ENCODE assay signal across 8 cellular contexts in the genomic region with DNA sequence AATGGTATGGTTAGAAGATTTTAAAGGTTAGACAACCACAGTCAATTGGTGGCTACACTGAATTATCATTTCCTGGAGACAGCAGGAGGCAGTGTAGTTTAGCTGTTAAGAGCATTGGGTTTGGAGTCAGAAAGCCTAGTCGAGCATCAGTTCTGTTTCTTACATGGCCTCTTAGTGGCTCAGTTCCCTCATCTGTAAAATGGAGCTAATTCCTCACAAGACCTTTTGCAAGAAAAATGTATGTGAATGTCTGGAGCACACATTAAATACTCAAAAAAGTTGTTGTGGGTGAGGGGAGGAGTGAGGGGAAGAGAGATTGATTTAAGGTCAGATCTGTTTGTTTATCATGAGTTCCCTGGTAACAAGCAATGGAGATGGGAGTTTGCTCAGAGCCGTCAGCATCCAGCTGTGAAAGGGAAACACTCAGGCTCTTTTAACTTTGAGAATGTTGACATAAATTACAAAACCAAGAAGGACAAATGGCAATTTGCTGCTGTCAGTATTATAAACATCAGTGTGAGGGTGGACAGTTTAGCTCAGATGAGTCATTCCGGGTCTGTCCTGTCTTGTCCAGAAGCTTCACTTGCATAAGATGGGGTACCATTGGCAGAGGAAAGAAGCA.
A peak's percentile ranks its signal among the peaks of the same experiment; 100 is the strongest.
DNase-seq lines count a peak whose midpoint lies in the region; ATAC-seq, FAIRE-seq and TF ChIP-seq lines count a peak whose summit lies in the region.

No MANE protein-coding gene starts in this region.

- WGBS in K562 (ENCODE audit: insufficient coverage, low coverage, missing lambda C conversion rate), result 8% methylated on average over 3 of the region's 3 CpGs

- intact Hi-C loops in K562 (cut with micrococcal nuclease), result loop anchor here (10.0 kb wide), 1 partner anchor 479 kb away; no protein-coding TSS in a partner anchor

- H2AFZ ChIP-seq in K562 (ENCODE audit: low read depth, low read length), result peak overlapping the region; percentile 77

- H4K20me1 ChIP-seq in K562 (replicated peaks; ENCODE audit: control insufficient read depth, insufficient read depth, low read length), result no peaks in the 10 kb centered on the region

- H3K36me3 ChIP-seq in K562 (ENCODE audit: control insufficient read depth, insufficient read depth, low read length) (no peaks in the 10 kb centered on the region), H7 (replicated peaks; ENCODE audit: control insufficient read depth, insufficient read depth, low read length) (no peaks in the 10 kb centered on the region)

- no peak overlapping the region for H3K4me2 ChIP-seq in K562 (ENCODE audit: insufficient read depth, low read length)

- no peaks in the 10 kb centered on the region for H3K9me3 ChIP-seq in K562 (replicated peaks; ENCODE audit: control insufficient read depth, insufficient read depth, low read depth, low read length)

- H3K27me3 ChIP-seq in K562 (ENCODE audit: control insufficient read depth in 2 of 2, insufficient read depth in 2 of 2, low read length in 2 of 2), result no peaks in the 10 kb centered on the region
- H3K27me3 ChIP-seq in H7 (ENCODE audit: control insufficient read depth, insufficient read depth, low read length), result no peaks in the 10 kb centered on the region

- no TSS peak for BruUV-seq in K562 (replicated peaks; lab: Mats Ljungman, UMichigan)

- TF ChIP-seq POLR2A in K562 (conservative IDR thresholded peaks at IDR 0.05), result no peak

- CTCF ChIA-PET in K562 (lab: Yijun Ruan, JAX; ENCODE audit: low intra/inter-chr PET ratio), result interaction anchor here (1.1 kb wide), 1 partner anchor 424 kb away, joined by 3 read pairs; no protein-coding TSS in a partner anchor

- TF ChIP-seq EP300 in K562 (IDR thresholded peaks at IDR 0.05; ENCODE audit: low read length), result no peak

- peaks cover 6 to 23% of the 10 kb centered on the region in 2 experiments; a peak in 4 of 5 replicates for H3K4me1 ChIP-seq in K562 (replicated peaks in 1 of 2; ENCODE audit: control insufficient read depth in 2 of 2, insufficient read depth in 2 of 2, low read length in 2 of 2)

- peak; percentile 30 to 70 (median 66); a peak in 5 of 6 replicates for TF ChIP-seq CTCF in K562 (IDR thresholded peaks at IDR 0.05 in 2 of 3, conservative IDR thresholded peaks at IDR 0.05 in 1 of 3; ENCODE audit: insufficient read depth in 2 of 3, low read depth in 1 of 3, low read length in 3 of 3)

- H3K4me3 ChIP-seq in K562, result no peak overlapping the region
- no peak overlapping the region for H3K4me3 ChIP-seq in H7 (ENCODE audit: insufficient read depth, low read depth, low read length)

- peak; percentile 78 for ATAC-seq in K562
- no peak for ATAC-seq in HG03039 (IDR thresholded peaks at IDR 0.05; ENCODE audit: unreplicated experiment)

- H3K9me1 ChIP-seq in K562 (ENCODE audit: control insufficient read depth, insufficient read depth, low read length), result no peaks in the 10 kb centered on the region

- in situ Hi-C loops in K562 (cut with MboI), result no loop called here

- POLR2A ChIA-PET in K562 (lab: Yijun Ruan, JAX), result no interaction called here

- DNase-seq in DMS153 (lab: John Stamatoyannopoulos, UW) (peak; percentile 77), LHCN-M2 (ENCODE audit: low read depth) (peak; percentile 79), K562 (ENCODE audit: extremely low read depth in 1 of 4, low spot score in 3 of 4) (peak in 2 of 4 experiments; percentile 30 to 47), lung microvascular endothelial cell (ENCODE audit: low read depth in 2 of 2) (peak; percentile 44 to 64), H7 (no peak), superior temporal gyrus (ENCODE audit: extremely low spot score) (no peak), NCI-H1105 treated with DMSO at 0.1 percent for 48 hours (lab: John Stamatoyannopoulos, UW) (no peak)

- H3K27ac ChIP-seq in K562 (ENCODE audit: extremely low read depth, low read depth, low read length), result no peak overlapping the region

- H3K79me2 ChIP-seq in K562 (ENCODE audit: control insufficient read depth, insufficient read depth, low read length), result no peaks in the 10 kb centered on the region

- TF ChIP-seq RAD21 in K562 (CRISPR knock-in tag; conservative IDR thresholded peaks at IDR 0.05 in 1 of 2, IDR thresholded peaks at IDR 0.05 in 1 of 2), result peak; percentile 56 to 68

- H3K9ac ChIP-seq in K562 (ENCODE audit: insufficient read depth in 1 of 2, low read depth in 2 of 2, low read length in 2 of 2), result no peak overlapping the region

- FAIRE-seq in K562 (lab: Jason Lieb, UNC), result peak; percentile 80

TF ChIP-seq in K562, 482 proteins besides CTCF, POLR2A, EP300 and RAD21 (continues in another document):
- TF ChIP-seq SREBF1 (IDR thresholded peaks at IDR 0.05; ENCODE audit: borderline replicate concordance, low read depth, low read length), result no peak
- TF ChIP-seq, protein P1, sequence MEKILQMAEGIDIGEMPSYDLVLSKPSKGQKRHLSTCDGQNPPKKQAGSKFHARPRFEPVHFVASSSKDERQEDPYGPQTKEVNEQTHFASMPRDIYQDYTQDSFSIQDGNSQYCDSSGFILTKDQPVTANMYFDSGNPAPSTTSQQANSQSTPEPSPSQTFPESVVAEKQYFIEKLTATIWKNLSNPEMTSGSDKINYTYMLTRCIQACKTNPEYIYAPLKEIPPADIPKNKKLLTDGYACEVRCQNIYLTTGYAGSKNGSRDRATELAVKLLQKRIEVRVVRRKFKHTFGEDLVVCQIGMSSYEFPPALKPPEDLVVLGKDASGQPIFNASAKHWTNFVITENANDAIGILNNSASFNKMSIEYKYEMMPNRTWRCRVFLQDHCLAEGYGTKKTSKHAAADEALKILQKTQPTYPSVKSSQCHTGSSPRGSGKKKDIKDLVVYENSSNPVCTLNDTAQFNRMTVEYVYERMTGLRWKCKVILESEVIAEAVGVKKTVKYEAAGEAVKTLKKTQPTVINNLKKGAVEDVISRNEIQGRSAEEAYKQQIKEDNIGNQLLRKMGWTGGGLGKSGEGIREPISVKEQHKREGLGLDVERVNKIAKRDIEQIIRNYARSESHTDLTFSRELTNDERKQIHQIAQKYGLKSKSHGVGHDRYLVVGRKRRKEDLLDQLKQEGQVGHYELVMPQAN (IDR thresholded peaks at IDR 0.05; ENCODE audit: borderline replicate concordance), result no peak
- TF ChIP-seq CBX1 (IDR thresholded peaks at IDR 0.05; ENCODE audit: low read depth), result no peak
- no peak for TF ChIP-seq TCFL5 (CRISPR knock-in tag; conservative IDR thresholded peaks at IDR 0.05)
- 0 out of 2 replicates have a peak, but pooled peaks have one; percentile 53 for TF ChIP-seq ZNF764 (CRISPR knock-in tag; IDR thresholded peaks at IDR 0.05; ENCODE audit: low read depth)
- TF ChIP-seq KDM4B (IDR thresholded peaks at IDR 0.05; ENCODE audit: borderline replicate concordance in 2 of 2, low read depth in 1 of 2), result no peak
- TF ChIP-seq, protein P2, sequence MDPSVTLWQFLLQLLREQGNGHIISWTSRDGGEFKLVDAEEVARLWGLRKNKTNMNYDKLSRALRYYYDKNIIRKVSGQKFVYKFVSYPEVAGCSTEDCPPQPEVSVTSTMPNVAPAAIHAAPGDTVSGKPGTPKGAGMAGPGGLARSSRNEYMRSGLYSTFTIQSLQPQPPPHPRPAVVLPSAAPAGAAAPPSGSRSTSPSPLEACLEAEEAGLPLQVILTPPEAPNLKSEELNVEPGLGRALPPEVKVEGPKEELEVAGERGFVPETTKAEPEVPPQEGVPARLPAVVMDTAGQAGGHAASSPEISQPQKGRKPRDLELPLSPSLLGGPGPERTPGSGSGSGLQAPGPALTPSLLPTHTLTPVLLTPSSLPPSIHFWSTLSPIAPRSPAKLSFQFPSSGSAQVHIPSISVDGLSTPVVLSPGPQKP (CRISPR knock-in tag; IDR thresholded peaks at IDR 0.05), result no peak
- TF ChIP-seq MCM7 (IDR thresholded peaks at IDR 0.05), result no peak
- no peak for TF ChIP-seq CTBP1 (IDR thresholded peaks at IDR 0.05; ENCODE audit: borderline replicate concordance)
- no peak for TF ChIP-seq ZNF175 (CRISPR knock-in tag; IDR thresholded peaks at IDR 0.05; ENCODE audit: low read depth)
- TF ChIP-seq CBFA2T2 (conservative IDR thresholded peaks at IDR 0.05), result no peak
- TF ChIP-seq TAL1 (IDR thresholded peaks at IDR 0.05), result no peak
- TF ChIP-seq ELF4 (CRISPR knock-in tag; IDR thresholded peaks at IDR 0.05), result no peak
- TF ChIP-seq, protein P3, sequence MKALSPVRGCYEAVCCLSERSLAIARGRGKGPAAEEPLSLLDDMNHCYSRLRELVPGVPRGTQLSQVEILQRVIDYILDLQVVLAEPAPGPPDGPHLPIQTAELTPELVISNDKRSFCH (CRISPR knock-in tag; IDR thresholded peaks at IDR 0.05), result no peak
- TF ChIP-seq, protein P3 (tag; IDR thresholded peaks at IDR 0.05), result peak; percentile 61; the same call in 1 of the 2 replicates
- no peak for TF ChIP-seq TEAD2 (tag; IDR thresholded peaks at IDR 0.05)
- TF ChIP-seq MECOM (CRISPR knock-in tag; IDR thresholded peaks at IDR 0.05), result 0 out of 2 replicates have a peak, but pooled peaks have one; percentile 7
- TF ChIP-seq, protein P4, sequence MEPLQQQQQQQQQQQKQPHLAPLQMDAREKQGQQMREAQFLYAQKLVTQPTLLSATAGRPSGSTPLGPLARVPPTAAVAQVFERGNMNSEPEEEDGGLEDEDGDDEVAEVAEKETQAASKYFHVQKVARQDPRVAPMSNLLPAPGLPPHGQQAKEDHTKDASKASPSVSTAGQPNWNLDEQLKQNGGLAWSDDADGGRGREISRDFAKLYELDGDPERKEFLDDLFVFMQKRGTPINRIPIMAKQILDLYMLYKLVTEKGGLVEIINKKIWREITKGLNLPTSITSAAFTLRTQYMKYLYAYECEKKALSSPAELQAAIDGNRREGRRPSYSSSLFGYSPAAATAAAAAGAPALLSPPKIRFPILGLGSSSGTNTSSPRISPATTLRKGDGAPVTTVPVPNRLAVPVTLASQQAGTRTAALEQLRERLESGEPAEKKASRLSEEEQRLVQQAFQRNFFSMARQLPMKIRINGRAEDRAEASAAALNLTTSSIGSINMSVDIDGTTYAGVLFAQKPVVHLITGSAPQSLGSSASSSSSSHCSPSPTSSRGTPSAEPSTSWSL (CRISPR knock-in tag; IDR thresholded peaks at IDR 0.05; ENCODE audit: borderline replicate concordance), result no peak
- TF ChIP-seq ZNF699 (CRISPR knock-in tag; IDR thresholded peaks at IDR 0.05; ENCODE audit: insufficient replicate concordance), result no peak
- TF ChIP-seq DACH1 (IDR thresholded peaks at IDR 0.05; ENCODE audit: partially characterized antibody), result no peak
- TF ChIP-seq, protein P5, sequence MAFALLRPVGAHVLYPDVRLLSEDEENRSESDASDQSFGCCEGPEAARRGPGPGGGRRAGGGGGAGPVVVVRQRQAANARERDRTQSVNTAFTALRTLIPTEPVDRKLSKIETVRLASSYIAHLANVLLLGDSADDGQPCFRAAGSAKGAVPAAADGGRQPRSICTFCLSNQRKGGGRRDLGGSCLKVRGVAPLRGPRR (CRISPR knock-in tag; IDR thresholded peaks at IDR 0.05), result no peak
- no peak for TF ChIP-seq ILF3 (IDR thresholded peaks at IDR 0.05; ENCODE audit: borderline replicate concordance)
- TF ChIP-seq MAZ (CRISPR knock-in tag; conservative IDR thresholded peaks at IDR 0.05 in 1 of 2, IDR thresholded peaks at IDR 0.05 in 1 of 2), result no peak

Comparison
In these comparisons a context has a peak if more than half of its experiments do, and no peak if none do; other contexts are left out.
1. DNase-seq: peak in DMS153 (single experiment), LHCN-M2 (single experiment) and lung microvascular endothelial cell (2 of 2); none in H7 (single experiment), superior temporal gyrus (single experiment) and NCI-H1105 treated with DMSO at 0.1 percent for 48 hours (single experiment).